13 cellular contexts compared by ENCODE assay signal in the genomic region with DNA sequence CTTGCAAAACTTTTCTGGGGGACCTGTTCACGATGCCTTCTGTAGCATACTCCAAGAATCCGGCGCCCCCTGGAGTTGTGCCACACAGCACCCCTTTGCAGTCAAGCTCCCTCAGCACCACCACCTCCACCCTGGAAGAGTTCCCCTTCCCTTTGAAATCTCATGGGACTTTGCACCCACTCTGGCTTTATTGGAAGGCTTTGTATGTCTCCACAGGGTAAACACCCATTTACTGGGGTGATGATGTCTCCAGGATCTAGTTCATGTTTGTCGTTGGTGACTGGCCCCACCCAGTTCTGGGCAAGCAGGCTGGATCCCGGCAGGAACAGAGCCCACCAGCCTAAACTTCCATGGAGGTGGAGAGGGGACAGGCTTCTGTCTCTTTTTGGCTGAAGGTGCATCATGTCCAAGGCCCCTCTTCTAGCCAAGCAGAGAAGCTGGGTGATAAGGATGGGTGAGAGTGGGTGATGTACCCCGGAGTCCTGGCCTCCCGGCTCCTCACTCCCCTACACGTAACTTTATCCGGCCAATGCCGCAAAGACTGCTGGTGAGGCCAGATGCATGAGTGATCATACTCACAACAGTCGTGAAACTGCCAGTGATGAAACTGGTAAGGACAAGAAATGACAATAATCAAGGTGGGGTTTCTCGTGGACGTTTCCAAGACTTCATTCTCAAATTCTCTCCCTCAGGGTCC. TPM values are rescaled to one million over a fixed set of nuclear protein-coding genes. Genes with fewer than 3 reads are reported as not detected.
DNase-seq lines count a peak whose midpoint lies in the region; ATAC-seq and TF ChIP-seq lines count a peak whose summit lies in the region.
"Had no signal": no experiment of that assay in that cellular context is flagged by ENCODE, and none has a peak within 500 bp of the region (broad histone marks: within the 10 kb centered on the region; RNA-seq: fewer than 3 reads in every experiment).

No MANE protein-coding gene starts in this region.

- no peak for TF ChIP-seq RAD21 in liver (IDR thresholded peaks at IDR 0.05)

- POLR2A ChIA-PET in WTC11 (lab: Charles Lee), result interaction anchor here (0.6 to 5.7 kb wide), 5 partner anchors 11 to 89 kb away, joined by 3 to 91 read pairs (median 4); partner anchors contain the start of genes ABHD11 and METTL27

- peaks cover 75% of the 10 kb centered on the region for H3K4me1 Mint-ChIP-seq in WTC11

- no peak overlapping the region for H3K9ac ChIP-seq in liver (ENCODE audit: low read depth in 1 of 2, low read length in 2 of 2)
- H3K9ac ChIP-seq: GM23248 had no signal

- peak; percentile 14 for DNase-seq in NCI-H345 (lab: John Stamatoyannopoulos, UW)
- no peak for DNase-seq in NCI-H345 treated with DMSO at 0.1 percent for 48 hours (lab: John Stamatoyannopoulos, UW; ENCODE audit: unreplicated experiment)
- DNase-seq in WTC11 (ENCODE audit: low spot score), result no peak
- DNase-seq in transverse colon, result peak; percentile 81
- DNase-seq in AML-193 (lab: John Stamatoyannopoulos, UW), result no peak
- no peak for DNase-seq in NOMO-1 treated with dmso at 0.1 percent for 144 hours (lab: John Stamatoyannopoulos, UW; ENCODE audit: unreplicated experiment)
- DNase-seq in T-helper 9 cell, result no peak
- DNase-seq: activated T-cell treated with anti-CD3 and anti-CD28 coated beads for 4 hours, GM23248, uterus had no signal

- no peak for ATAC-seq in WTC11

- intact Hi-C loops in transverse colon (cut with DNase I; ENCODE audit: low total_unique reads), result no loop called here

- whole genome bisulfite sequencing in liver, result 59% methylated on average over 13 of the region's 13 CpGs
- 29 to 66% methylated on average over 2 to 13 of the region's 13 CpGs for WGBS in transverse colon (ENCODE audit: low coverage in 1 of 2), 2 donors

- CTCF ChIA-PET in WTC11 (lab: Charles Lee), result interaction anchor here (0.7 to 7.9 kb wide), 5 partner anchors 11 to 215 kb away, joined by 3 to 68 read pairs (median 4); partner anchors contain the start of genes ABHD11 and METTL27

- H3K4me3 ChIP-seq in liver (ENCODE audit: low read depth in 1 of 3, low read length in 3 of 3), result no peak overlapping the region
- H3K4me3 ChIP-seq in transverse colon, result peak overlapping the region in 3 of 4 donors; percentile 21 to 62 (median 56)
- H3K4me3 ChIP-seq: ascending aorta, GM23248, uterus had no signal

- peaks cover 2% of the 10 kb centered on the region for H3K27me3 Mint-ChIP-seq in WTC11 (ENCODE audit: low read depth)

- no peaks in the 10 kb centered on the region for H3K9me3 Mint-ChIP-seq in WTC11

- H3K4me3 Mint-ChIP-seq in WTC11, result peak overlapping the region; percentile 74

- in situ Hi-C loops in transverse colon (cut with MboI; ENCODE audit: low pct_ligation_motif_present in 1 of 4, low pct_unique_long_range_greater_than_20kb in 1 of 4, low sequenced_read_pairs in 3 of 4), result no loop called here

- peak; percentile 92 for TF ChIP-seq POLR2A in transverse colon (IDR thresholded peaks at IDR 0.05)

- TF ChIP-seq CTCF in WTC11 (IDR thresholded peaks at IDR 0.05) (no peak), liver (IDR thresholded peaks at IDR 0.05; ENCODE audit: low read depth, low read length, missing input control) (no peak), transverse colon (IDR thresholded peaks at IDR 0.05) (peak in 1 of 5 experiments; percentile 56)

- H3K9me3 ChIP-seq in liver (ENCODE audit: control insufficient read depth in 4 of 4, low read length in 3 of 4) (no peaks in the 10 kb centered on the region), transverse colon (no peaks in the 10 kb centered on the region)
- H3K9me3 ChIP-seq: ascending aorta, uterus had no signal

- peaks cover 0 to 8% (median 2%) of the 10 kb centered on the region in 4 donors for H3K4me1 ChIP-seq in liver (ENCODE audit: control insufficient read depth in 4 of 4, insufficient read depth in 4 of 4, low read length in 3 of 4)
- peaks cover 15 to 54% (median 37%) of the 10 kb centered on the region in 4 donors for H3K4me1 ChIP-seq in transverse colon

- H3K36me3 ChIP-seq in liver (ENCODE audit: control insufficient read depth in 4 of 4, insufficient read depth in 3 of 4, low read depth in 1 of 4, low read length in 3 of 4) (no peaks in the 10 kb centered on the region), transverse colon (no peaks in the 10 kb centered on the region)
- H3K36me3 ChIP-seq: ascending aorta, uterus had no signal

- H3K36me3 Mint-ChIP-seq in WTC11, result peaks cover 5% of the 10 kb centered on the region

- TF ChIP-seq EP300 in transverse colon (IDR thresholded peaks at IDR 0.05; ENCODE audit: low read depth), result peak; percentile 83

- no peaks in the 10 kb centered on the region for H3K27me3 ChIP-seq in liver (ENCODE audit: control insufficient read depth in 4 of 4, insufficient read depth in 4 of 4, low read length in 3 of 4)
- no peaks in the 10 kb centered on the region for H3K27me3 ChIP-seq in transverse colon
- H3K27me3 ChIP-seq: ascending aorta, uterus had no signal

- H3K27ac ChIP-seq in liver (ENCODE audit: low read depth in 1 of 2, low read length in 2 of 2), result no peak overlapping the region
- peak overlapping the region; percentile 87 to 98 (median 93) for H3K27ac ChIP-seq in transverse colon
- H3K27ac ChIP-seq: ascending aorta, GM23248, uterus had no signal

- peak overlapping the region; percentile 99 for H3K27ac Mint-ChIP-seq in WTC11

TF ChIP-seq in WTC11, 78 proteins besides CTCF, POLR2A, EP300 and RAD21:
- TF ChIP-seq NFYB (CRISPR knock-in tag; conservative IDR thresholded peaks at IDR 0.05; ENCODE audit: low read depth) (no peak), SP1 (CRISPR knock-in tag; conservative IDR thresholded peaks at IDR 0.05) (no peak), HMGA2 (CRISPR knock-in tag; IDR thresholded peaks at IDR 0.05) (no peak), TCF7 (CRISPR knock-in tag; IDR thresholded peaks at IDR 0.05; ENCODE audit: low read depth) (no peak), JUN (CRISPR knock-in tag; IDR thresholded peaks at IDR 0.05) (no peak), ELF4 (CRISPR knock-in tag; IDR thresholded peaks at IDR 0.05; ENCODE audit: low read depth) (no peak), PREB (CRISPR knock-in tag; IDR thresholded peaks at IDR 0.05; ENCODE audit: borderline replicate concordance) (no peak)
- TF ChIP-seq, protein P1, sequence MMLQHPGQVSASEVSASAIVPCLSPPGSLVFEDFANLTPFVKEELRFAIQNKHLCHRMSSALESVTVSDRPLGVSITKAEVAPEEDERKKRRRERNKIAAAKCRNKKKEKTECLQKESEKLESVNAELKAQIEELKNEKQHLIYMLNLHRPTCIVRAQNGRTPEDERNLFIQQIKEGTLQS (CRISPR knock-in tag; conservative IDR thresholded peaks at IDR 0.05), result no peak
TF ChIP-seq in WTC11: peak in this region for 0.

TF ChIP-seq in liver, 16 proteins besides CTCF, POLR2A, EP300 and RAD21 (continues in another document):
- TF ChIP-seq HNF4G (IDR thresholded peaks at IDR 0.05) (peak; percentile 11), FOXA1 (IDR thresholded peaks at IDR 0.05) (no peak), GABPA (IDR thresholded peaks at IDR 0.05 in 1 of 2, conservative IDR thresholded peaks at IDR 0.05 in 1 of 2) (no peak), TAF1 (conservative IDR thresholded peaks at IDR 0.05) (no peak), MAX (IDR thresholded peaks at IDR 0.05) (no peak), FOXA2 (IDR thresholded peaks at IDR 0.05) (no peak), SP1 (IDR thresholded peaks at IDR 0.05) (no peak), RXRA (IDR thresholded peaks at IDR 0.05) (no peak)
- TF ChIP-seq, protein P1 (IDR thresholded peaks at IDR 0.05), result no peak
- TF ChIP-seq, protein P2, sequence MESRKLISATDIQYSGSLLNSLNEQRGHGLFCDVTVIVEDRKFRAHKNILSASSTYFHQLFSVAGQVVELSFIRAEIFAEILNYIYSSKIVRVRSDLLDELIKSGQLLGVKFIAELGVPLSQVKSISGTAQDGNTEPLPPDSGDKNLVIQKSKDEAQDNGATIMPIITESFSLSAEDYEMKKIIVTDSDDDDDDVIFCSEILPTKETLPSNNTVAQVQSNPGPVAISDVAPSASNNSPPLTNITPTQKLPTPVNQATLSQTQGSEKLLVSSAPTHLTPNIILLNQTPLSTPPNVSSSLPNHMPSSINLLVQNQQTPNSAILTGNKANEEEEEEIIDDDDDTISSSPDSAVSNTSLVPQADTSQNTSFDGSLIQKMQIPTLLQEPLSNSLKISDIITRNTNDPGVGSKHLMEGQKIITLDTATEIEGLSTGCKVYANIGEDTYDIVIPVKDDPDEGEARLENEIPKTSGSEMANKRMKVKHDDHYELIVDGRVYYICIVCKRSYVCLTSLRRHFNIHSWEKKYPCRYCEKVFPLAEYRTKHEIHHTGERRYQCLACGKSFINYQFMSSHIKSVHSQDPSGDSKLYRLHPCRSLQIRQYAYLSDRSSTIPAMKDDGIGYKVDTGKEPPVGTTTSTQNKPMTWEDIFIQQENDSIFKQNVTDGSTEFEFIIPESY (IDR thresholded peaks at IDR 0.05), result no peak

RNA-seq across cellular contexts. Expression of gene CLDN4, which starts 0.7 kb away (rescaled TPM):
- total RNA-seq in WTC11 (2021), result 32.0 to 54.3 TPM (median 52.5 TPM) in 3 replicates
- total RNA-seq in liver, result 1 to 10 TPM in 1 of 2 donors, under 1 TPM in 1; 0.37 to 1.4 TPM
- 1 to 10 TPM; 1.2 to 2.0 TPM for polyA plus RNA-seq in liver
- total RNA-seq in transverse colon, result 1,000 to 10,000 TPM in 1 of 4 donors, 100 to 1,000 TPM in 3; 555 to 1,122 (median 815) TPM
- total RNA-seq: GM23248 had no signal

RNA-seq across cellular contexts. Expression of gene METTL27, which starts 12.2 kb away (rescaled TPM):
- 4.3 to 7.7 TPM (median 6.6 TPM) in 3 replicates for total RNA-seq in WTC11 (2021)
- 1 to 10 TPM; 1.0 to 1.6 TPM for total RNA-seq in liver
- polyA plus RNA-seq in liver, result 1 to 10 TPM; 1.6 to 1.7 TPM
- total RNA-seq in transverse colon, result 10 to 100 TPM in 1 of 4 donors, 1 to 10 TPM in 3; 2.6 to 29.5 (median 5.1) TPM
- total RNA-seq: ascending aorta had no signal

RNA-seq across cellular contexts. Expression of gene TMEM270, which starts 30.9 kb away (rescaled TPM):
- total RNA-seq in WTC11 (2021), result 0.28 TPM in 1 of 3 replicates, not detected in the others
- total RNA-seq in liver, result not detected
- under 1 TPM in 1 of 2 donors, not detected in 1; 0.09 TPM for polyA plus RNA-seq in liver
- not detected for total RNA-seq in transverse colon
- total RNA-seq: ascending aorta, GM23248 had no signal
- polyA plus RNA-seq: AG04450, GM23248 had no signal

RNA-seq across cellular contexts. Expression of gene CLDN3, which starts 60.0 kb away (rescaled TPM):
- total RNA-seq in WTC11 (2021) (20.7 to 35.1 TPM (median 34.8 TPM) in 3 replicates), liver (10 to 100 TPM in 1 of 2 donors, 1 to 10 TPM in 1; 3.6 to 21.1 TPM), transverse colon (1,000 to 10,000 TPM in 3 of 4 donors, 100 to 1,000 TPM in 1; 672 to 1,662 (median 1,512) TPM)
- 10 to 100 TPM; 24.7 to 43.0 TPM for polyA plus RNA-seq in liver
- total RNA-seq: ascending aorta, GM23248 had no signal
- polyA plus RNA-seq: AG04450, GM23248 had no signal

Comparison
In these comparisons a context has a peak if more than half of its experiments do, and no peak if none do; other contexts are left out.
1. DNase-seq: peak in NCI-H345 (single experiment) and transverse colon (single experiment); none in NCI-H345 treated with DMSO at 0.1 percent for 48 hours (single experiment), WTC11 (single experiment), AML-193 (0 of 2), NOMO-1 treated with dmso at 0.1 percent for 144 hours (single experiment) and T-helper 9 cell (single experiment).
2. H3K27ac ChIP-seq: peak in transverse colon (4 of 4); none in liver (0 of 2).
3. H3K4me3 ChIP-seq: peak in transverse colon (3 of 4); none in liver (0 of 3).
4. RNA of gene CLDN4, which starts 0.7 kb away (total RNA-seq): 555 to 1,122 TPM in transverse colon; 32.0 to 54.3 TPM in WTC11 and 0.37 to 1.4 TPM in liver; every median in the first group is over 10 times any median in the second.